ENCODE assay signal across 13 cellular contexts in genomic region chr17:66676421-66676820, GRCh38.
DNase-seq lines count a peak whose midpoint lies in the region; ATAC-seq and TF ChIP-seq lines count a peak whose summit lies in the region.
"Had no signal": no experiment of that assay in that cellular context is flagged by ENCODE, and none has a peak within 500 bp of the region (broad histone marks: within the 10 kb centered on the region; RNA-seq: fewer than 3 reads in every experiment).

No MANE protein-coding gene starts in this region.

- H2AFZ ChIP-seq in OCI-LY7 (ENCODE audit: low read length), result no peak overlapping the region

- in situ Hi-C loops in T47D (cut with HindIII; ENCODE audit: low pct_unique_long_range_greater_than_20kb, low sequenced_read_pairs), result no loop called here

- H3K4me2 ChIP-seq in OCI-LY7 (ENCODE audit: low read length), result no peak overlapping the region

- H3K9me2 ChIP-seq in OCI-LY7 (ENCODE audit: insufficient read depth, low read length), result no peaks in the 10 kb centered on the region

- no peaks in the 10 kb centered on the region for H3K36me3 ChIP-seq in WERI-Rb-1
- H3K36me3 ChIP-seq in OCI-LY7 (ENCODE audit: insufficient read depth, low read length), result no peaks in the 10 kb centered on the region
- H3K36me3 ChIP-seq: right lobe of liver had no signal

- TF ChIP-seq CTCF in C4-2B (conservative IDR thresholded peaks at IDR 0.05), result no peak
- TF ChIP-seq CTCF in neural crest cell (conservative IDR thresholded peaks at IDR 0.05), result no peak
- no peak for TF ChIP-seq CTCF in WERI-Rb-1 (IDR thresholded peaks at IDR 0.05; ENCODE audit: low read depth, low read length)
- TF ChIP-seq CTCF in OCI-LY7 (conservative IDR thresholded peaks at IDR 0.05; ENCODE audit: low read length), result no peak

- intact Hi-C loops in OCI-LY7 (cut with micrococcal nuclease; ENCODE audit: unreplicated experiment), result no loop called here

- CTCF ChIA-PET in OCI-LY7 (lab: Charles Lee; ENCODE audit: unreplicated experiment), result no interaction called here
- CTCF ChIA-PET in activated CD4-positive, alpha-beta memory T cell treated with anti-CD3 and anti-CD28 coated beads, Interleukin-2, amount 10 ng/mL, durations not matched to agents 7 days and 5 days (lab: Charles Lee), result no interaction called here

- H3K4me3 ChIP-seq in WERI-Rb-1 (ENCODE audit: low read depth, low read length), result no peak overlapping the region
- no peak overlapping the region for H3K4me3 ChIP-seq in OCI-LY7 (ENCODE audit: low read depth, low read length, poor library complexity, severe bottlenecking)
- H3K4me3 ChIP-seq: right lobe of liver had no signal

- H3K4me1 ChIP-seq in OCI-LY7 (ENCODE audit: insufficient read depth, low read length, poor library complexity, severe bottlenecking), result peaks cover 14% of the 10 kb centered on the region
- H3K4me1 ChIP-seq: right lobe of liver had no signal

- no peaks in the 10 kb centered on the region for H3K9me3 Mint-ChIP-seq in neural crest cell
- peaks cover 8% of the 10 kb centered on the region for H3K9me3 Mint-ChIP-seq in activated CD4-positive, alpha-beta memory T cell treated with anti-CD3 and anti-CD28 coated beads, Interleukin-2, amount 10 ng/mL, durations not matched to agents 7 days and 5 days

- no peaks in the 10 kb centered on the region for H4K20me1 ChIP-seq in OCI-LY7 (ENCODE audit: insufficient read depth, low read length)

- H3K4me3 Mint-ChIP-seq in neural crest cell, result no peak overlapping the region
- no peak overlapping the region for H3K4me3 Mint-ChIP-seq in activated CD4-positive, alpha-beta memory T cell treated with anti-CD3 and anti-CD28 coated beads, Interleukin-2, amount 10 ng/mL, durations not matched to agents 7 days and 5 days

- peak overlapping the region; percentile 77 for H3K27ac ChIP-seq in C4-2B
- H3K27ac ChIP-seq in WERI-Rb-1, result no peak overlapping the region
- no peak overlapping the region for H3K27ac ChIP-seq in OCI-LY7 (ENCODE audit: low read depth, low read length, poor library complexity, severe bottlenecking)
- H3K27ac ChIP-seq: right lobe of liver had no signal

- H3K9me3 ChIP-seq in WERI-Rb-1 (ENCODE audit: severe bottlenecking) (peaks cover 5% of the 10 kb centered on the region), OCI-LY7 (ENCODE audit: low read length) (no peaks in the 10 kb centered on the region)
- H3K9me3 ChIP-seq: right lobe of liver had no signal

- H3K4me1 Mint-ChIP-seq in neural crest cell, result peaks cover 54% of the 10 kb centered on the region
- H3K4me1 Mint-ChIP-seq in activated CD4-positive, alpha-beta memory T cell treated with anti-CD3 and anti-CD28 coated beads, Interleukin-2, amount 10 ng/mL, durations not matched to agents 7 days and 5 days, result peaks cover 54% of the 10 kb centered on the region

- DNase-seq in HuH-7.5 (ENCODE audit: low spot score) (peak; percentile 68), T47D (ENCODE audit: low read depth in 1 of 2, low spot score in 1 of 2) (peak; percentile 60 to 92), neural crest cell (ENCODE audit: low read depth, low spot score) (no peak), WERI-Rb-1 (no peak), OCI-LY7 (ENCODE audit: low spot score) (no peak)
- no peak for DNase-seq in activated CD4-positive, alpha-beta memory T cell treated with anti-CD3 and anti-CD28 coated beads, Interleukin-2, amount 10 ng/mL, durations not matched to agents 7 days and 5 days
- DNase-seq: activated T-cell treated with anti-CD3 and anti-CD28 coated beads, Interleukin-2, amount 50 U/mL, for 1 hour; DND-41; Karpas-422; right lobe of liver; stimulated activated naive CD4-positive, alpha-beta T cell had no signal

- ATAC-seq in HG03039 (IDR thresholded peaks at IDR 0.05; ENCODE audit: unreplicated experiment), result no peak

- BruUV-seq in OCI-LY7 (replicated peaks; lab: Mats Ljungman, UMichigan), result no TSS peak

- no peaks in the 10 kb centered on the region for H3K79me2 ChIP-seq in OCI-LY7 (ENCODE audit: insufficient read depth, low read depth, low read length)

- H3K27me3 ChIP-seq in WERI-Rb-1 (ENCODE audit: insufficient read depth, low read depth, severe bottlenecking), result no peaks in the 10 kb centered on the region
- H3K27me3 ChIP-seq: right lobe of liver had no signal

- H3K36me3 Mint-ChIP-seq in neural crest cell (ENCODE audit: low read depth), result peaks cover 5% of the 10 kb centered on the region
- peaks cover 31% of the 10 kb centered on the region for H3K36me3 Mint-ChIP-seq in activated CD4-positive, alpha-beta memory T cell treated with anti-CD3 and anti-CD28 coated beads, Interleukin-2, amount 10 ng/mL, durations not matched to agents 7 days and 5 days (ENCODE audit: low read depth)

- H3K27me3 Mint-ChIP-seq in neural crest cell (ENCODE audit: low read depth), result no peaks in the 10 kb centered on the region
- H3K27me3 Mint-ChIP-seq in activated CD4-positive, alpha-beta memory T cell treated with anti-CD3 and anti-CD28 coated beads, Interleukin-2, amount 10 ng/mL, durations not matched to agents 7 days and 5 days, result no peaks in the 10 kb centered on the region

- POLR2A ChIA-PET in OCI-LY7 (lab: Charles Lee), result no interaction called here
- POLR2A ChIA-PET in activated CD4-positive, alpha-beta memory T cell treated with anti-CD3 and anti-CD28 coated beads, Interleukin-2, amount 10 ng/mL, durations not matched to agents 7 days and 5 days (lab: Charles Lee), result interaction anchor here (1.2 kb wide), 1 partner anchor 21 kb away, joined by 3 read pairs; no protein-coding TSS in a partner anchor

- peak overlapping the region; percentile 76 for H3K27ac Mint-ChIP-seq in neural crest cell (ENCODE audit: unreplicated experiment)
- H3K27ac Mint-ChIP-seq in activated CD4-positive, alpha-beta memory T cell treated with anti-CD3 and anti-CD28 coated beads, Interleukin-2, amount 10 ng/mL, durations not matched to agents 7 days and 5 days, result no peak overlapping the region

Comparison
In these comparisons a context has a peak if more than half of its experiments do, and no peak if none do; other contexts are left out.
1. DNase-seq: peak in HuH-7.5 (single experiment) and T47D (2 of 2); none in neural crest cell (single experiment), WERI-Rb-1 (single experiment), OCI-LY7 (single experiment) and activated CD4-positive, alpha-beta memory T cell treated with anti-CD3 and anti-CD28 coated beads, Interleukin-2, amount 10 ng/mL, durations not matched to agents 7 days and 5 days (single experiment).